ENCODE assay signal across 24 cellular contexts in the genomic region with DNA sequence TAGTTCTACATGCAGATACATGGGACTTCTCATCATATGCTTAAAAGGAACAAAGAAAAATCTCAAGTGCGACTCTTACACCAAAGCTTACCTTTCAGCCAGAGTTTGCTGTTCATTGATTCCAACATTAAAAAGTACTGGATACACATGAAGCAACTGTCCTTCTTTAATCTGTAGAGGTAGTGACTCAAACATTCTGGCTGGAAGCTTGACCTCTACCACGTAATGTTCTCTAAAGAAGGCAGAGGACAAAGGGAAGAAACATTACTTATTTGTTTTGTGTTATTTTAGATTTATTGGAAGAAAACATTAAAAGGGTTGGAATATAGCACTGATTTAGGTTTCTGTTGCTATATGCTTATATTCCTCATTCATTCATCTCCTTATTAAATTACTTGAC.
"Had no signal": no experiment of that assay in that cellular context is flagged by ENCODE, and none has a peak within 500 bp of the region (broad histone marks: within the 10 kb centered on the region; RNA-seq: fewer than 3 reads in every experiment).

No MANE protein-coding gene starts in this region.

- H3K36me3 ChIP-seq: esophagus muscularis mucosa, right lobe of liver, thoracic aorta, uterus, WERI-Rb-1 had no signal

- H2AFZ ChIP-seq: hepatocyte had no signal

- H3K27me3 ChIP-seq: body of pancreas, esophagus muscularis mucosa, gastroesophageal sphincter, hepatocyte, right lobe of liver, uterus had no signal

- H3K79me2 ChIP-seq: hepatocyte had no signal

- H3K4me2 ChIP-seq: hepatocyte had no signal

- H3K27ac ChIP-seq: body of pancreas, esophagus muscularis mucosa, gastroesophageal sphincter, hepatocyte, right lobe of liver, thoracic aorta, uterus, WERI-Rb-1 had no signal

- H3K4me1 ChIP-seq: body of pancreas, esophagus muscularis mucosa, gastroesophageal sphincter, right lobe of liver, uterus had no signal

- DNase-seq: activated CD4-positive, alpha-beta memory T cell treated with anti-CD3 and anti-CD28 coated beads for 36 hours; activated CD4-positive, alpha-beta T cell treated with anti-CD3 and anti-CD28 coated beads, Interleukin-2, amount 10 ng/mL, durations not matched to agents 24 days and 14 days; activated CD8-positive, alpha-beta memory T cell treated with anti-CD3 and anti-CD28 coated beads, Interleukin-2, amount 50 U/mL, for 4 hours; activated gamma-delta T cell treated with Interleukin-2 at 50 U/mL for 16 hours; activated naive CD4-positive, alpha-beta T cell treated with anti-CD3 and anti-CD28 coated beads, Interleukin-2, amount 50 U/mL, for 16 hours; activated T-cell treated with anti-CD3 and anti-CD28 coated beads, Interleukin-2, amount 50 U/mL, for 24 hours; amygdala; body of pancreas; endodermal cell; left cardiac atrium; left ventricle myocardium superior; mucosa of descending colon; right lobe of liver; small intestine; stimulated activated CD4-positive, alpha-beta T cell treated with anti-CD3 and anti-CD28 coated beads, Interleukin-4, amount 100 ng/mL, for 24 hours; SW 1271; T-helper 9 cell; uterus; WERI-Rb-1 had no signal

- H3K9me3 ChIP-seq: body of pancreas, esophagus muscularis mucosa, gastroesophageal sphincter, mucosa of descending colon, right lobe of liver, thoracic aorta, uterus had no signal

- FAIRE-seq: keratinocyte, small intestine had no signal

- H3K4me3 ChIP-seq: body of pancreas, esophagus muscularis mucosa, gastroesophageal sphincter, hepatocyte, mucosa of descending colon, right lobe of liver, thoracic aorta, uterus had no signal
